ENCODE assay signal across 8 cellular contexts in genomic region chr11:86041975-86042378, GRCh38. TPM values are rescaled to one million over a fixed set of nuclear protein-coding genes. Genes with fewer than 3 reads are reported as not detected.
DNase-seq lines count a peak whose midpoint lies in the region; TF ChIP-seq lines count a peak whose summit lies in the region.

No MANE protein-coding gene starts in this region.

- in situ Hi-C loops in HAP-1 (cut with MboI; ENCODE audit: low sequenced_read_pairs), result no loop called here

- 0 out of 2 replicates have a peak, but pooled peaks cover 2% of the 10 kb centered on the region for H3F3A ChIP-seq in Loucy (ENCODE audit: low read depth)

- peak; percentile 48 for DNase-seq in stimulated activated CD4-positive, alpha-beta T cell treated with anti-CD3 and anti-CD28 coated beads, Interleukin-1b, Interleukin-23, amount 100 ng/mL, for 48 hours
- DNase-seq in stimulated activated CD4-positive, alpha-beta T cell treated with anti-CD3 and anti-CD28 coated beads, Interleukin-2, amount 100 ng/mL, for 24 hours, result no peak
- DNase-seq in HAP-1 (ENCODE audit: low spot score in 2 of 2), result peak; percentile 84 to 88
- DNase-seq in SHP77 (lab: John Stamatoyannopoulos, UW), result peak; percentile 35 to 61
- DNase-seq in brain pericyte (ENCODE audit: low read depth, low spot score), result peak; percentile 63
- peak; percentile 81 for DNase-seq in iPS DF 4.7 (ENCODE audit: extremely low read depth, low spot score)

- H3K4me2 ChIP-seq in Loucy (ENCODE audit: low read depth, low read length, poor library complexity, severe bottlenecking) (no peak overlapping the region), skeletal muscle satellite cell (ENCODE audit: low read length) (peak overlapping the region; percentile 74)

- H3K27me3 ChIP-seq in HAP-1 (ENCODE audit: low read depth) (no peaks in the 10 kb centered on the region), Loucy (ENCODE audit: insufficient read depth, low read length, poor library complexity, severe bottlenecking) (no peaks in the 10 kb centered on the region), skeletal muscle satellite cell (ENCODE audit: control insufficient read depth, insufficient read depth, low read length) (no peaks in the 10 kb centered on the region)

- no peaks in the 10 kb centered on the region for H3K9me3 ChIP-seq in HAP-1
- no peaks in the 10 kb centered on the region for H3K9me3 ChIP-seq in Loucy (ENCODE audit: insufficient read depth, low read depth, low read length)
- H3K9me3 ChIP-seq in skeletal muscle satellite cell (replicated peaks; ENCODE audit: low read length), result no peaks in the 10 kb centered on the region

- H3K79me2 ChIP-seq in Loucy (ENCODE audit: insufficient read depth, low read length), result peaks cover 94% of the 10 kb centered on the region

- H3K4me3 ChIP-seq in HAP-1 (no peak overlapping the region), Loucy (ENCODE audit: low read length, poor library complexity, severe bottlenecking) (no peak overlapping the region), skeletal muscle satellite cell (ENCODE audit: low read length) (peak overlapping the region; percentile 47)

- H3K9ac ChIP-seq in Loucy (ENCODE audit: low read depth, low read length, poor library complexity, severe bottlenecking) (no peak overlapping the region), skeletal muscle satellite cell (ENCODE audit: low read depth, low read length) (peak overlapping the region; percentile 71)

- no peak overlapping the region for H2AFZ ChIP-seq in Loucy (ENCODE audit: low read length)

- no peaks in the 10 kb centered on the region for H3K9me2 ChIP-seq in Loucy (replicated peaks; ENCODE audit: low read depth, low read length)

- TF ChIP-seq CTCF in Loucy (conservative IDR thresholded peaks at IDR 0.05; ENCODE audit: low read length), result peak; percentile 98

- no peaks in the 10 kb centered on the region for H3K36me3 ChIP-seq in HAP-1 (replicated peaks)
- H3K36me3 ChIP-seq in Loucy (ENCODE audit: insufficient read depth, low read length), result no peaks in the 10 kb centered on the region
- H3K36me3 ChIP-seq in skeletal muscle satellite cell (ENCODE audit: insufficient read depth, low read length), result no peaks in the 10 kb centered on the region

- H4K20me1 ChIP-seq in Loucy (ENCODE audit: insufficient read depth, low read length, poor library complexity, severe bottlenecking), result peaks cover 61% of the 10 kb centered on the region

- H3K4me1 ChIP-seq in HAP-1 (peaks cover 14% of the 10 kb centered on the region), Loucy (ENCODE audit: insufficient read depth, low read length, poor library complexity, severe bottlenecking) (peaks cover 8% of the 10 kb centered on the region), skeletal muscle satellite cell (ENCODE audit: control insufficient read depth, insufficient read depth, low read length) (peaks cover 55% of the 10 kb centered on the region)

RNA-seq across cellular contexts. Expression of gene PICALM, which starts 26.9 kb away (rescaled TPM):
- total RNA-seq in skeletal muscle satellite cell (2012; rRNA removed), result 166 and 219 TPM in 2 replicates

Comparison
In these comparisons a context has a peak if more than half of its experiments do, and no peak if none do; other contexts are left out.
1. DNase-seq: peak in stimulated activated CD4-positive, alpha-beta T cell treated with anti-CD3 and anti-CD28 coated beads, Interleukin-1b, Interleukin-23, amount 100 ng/mL, for 48 hours (single experiment), HAP-1 (2 of 2), SHP77 (2 of 2), brain pericyte (single experiment) and iPS DF 4.7 (single experiment); none in stimulated activated CD4-positive, alpha-beta T cell treated with anti-CD3 and anti-CD28 coated beads, Interleukin-2, amount 100 ng/mL, for 24 hours (0 of 2).